9 cellular contexts compared by ENCODE assay signal in the genomic region with DNA sequence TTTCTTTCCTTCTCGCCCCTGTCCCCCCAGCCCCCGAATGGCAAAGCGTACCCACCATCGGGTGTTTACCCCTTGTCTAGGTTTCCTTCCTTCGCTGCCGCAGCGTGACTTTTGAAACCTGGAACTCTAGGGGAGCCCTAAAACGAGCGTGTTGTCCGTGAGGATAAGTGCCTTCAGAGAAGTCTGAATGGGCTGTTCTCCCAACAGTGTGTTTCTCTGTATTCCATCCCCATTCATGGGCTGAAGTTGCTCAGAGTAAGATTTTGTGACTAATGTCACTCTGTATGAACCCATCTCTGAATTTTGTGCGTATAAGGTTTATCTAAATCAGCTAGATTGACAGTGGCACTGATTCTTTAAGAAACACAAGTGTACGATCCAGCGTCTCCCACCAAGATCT. TPM values are rescaled to one million over a fixed set of nuclear protein-coding genes. Genes with fewer than 3 reads are reported as not detected.
DNase-seq lines count a peak whose midpoint lies in the region; ATAC-seq, FAIRE-seq and TF ChIP-seq lines count a peak whose summit lies in the region.
"Had no signal": no experiment of that assay in that cellular context is flagged by ENCODE, and none has a peak within 500 bp of the region (broad histone marks: within the 10 kb centered on the region; RNA-seq: fewer than 3 reads in every experiment).

No MANE protein-coding gene starts in this region.

- POLR2A ChIA-PET in A549 (lab: Yijun Ruan, JAX), result no interaction called here

- CTCF ChIA-PET in A549 (lab: Yijun Ruan, JAX), result interaction anchor here (0.6 to 1.7 kb wide), 3 partner anchors 40 to 1621 kb away, joined by 3 to 4 read pairs (median 3); no protein-coding TSS in a partner anchor

- TF ChIP-seq CTCF in A549 (IDR thresholded peaks at IDR 0.05) (no peak), colonic mucosa (IDR thresholded peaks at IDR 0.05) (no peak)

- H3K4me1 ChIP-seq in A549 (no peaks in the 10 kb centered on the region), colonic mucosa (no peaks in the 10 kb centered on the region), muscle layer of colon (ENCODE audit: insufficient read depth, low read length) (no peaks in the 10 kb centered on the region)

- no peak for TF ChIP-seq EP300 in A549 (IDR thresholded peaks at IDR 0.05)

- no peak for FAIRE-seq in A549 (lab: Jason Lieb, UNC)

- peak overlapping the region; percentile 80 for H3K4me3 ChIP-seq in A549
- peak overlapping the region; percentile 66 for H3K4me3 ChIP-seq in colonic mucosa
- peak overlapping the region; percentile 60 to 77 for H3K4me3 ChIP-seq in muscle layer of colon (ENCODE audit: low read depth in 1 of 2, low read length in 2 of 2)

- no peak for TF ChIP-seq POLR2A in A549 (IDR thresholded peaks at IDR 0.05; ENCODE audit: low read length)

- TF ChIP-seq RAD21 in A549 (conservative IDR thresholded peaks at IDR 0.05 in 1 of 2, IDR thresholded peaks at IDR 0.05 in 1 of 2), result no peak

- peak overlapping the region; percentile 39 to 70 for H3K9ac ChIP-seq in colonic mucosa (ENCODE audit: low read depth in 2 of 2, low read length in 2 of 2)
- H3K9ac ChIP-seq in muscle layer of colon (ENCODE audit: low read length), result peak overlapping the region; percentile 14

- H3K4me2 ChIP-seq in A549, result peak overlapping the region; percentile 88

- DNase-seq in A549 (ENCODE audit: low read depth in 1 of 2, low spot score in 1 of 2), result peak in 1 of 2 experiments; percentile 15
- peak; percentile 9 to 19 for DNase-seq in Kasumi-1 (lab: John Stamatoyannopoulos, UW)
- peak; percentile 36 for DNase-seq in colonic mucosa
- DNase-seq in occipital lobe (lab: John Stamatoyannopoulos, UW), result no peak
- DNase-seq: IMR-90 had no signal

- H3K9me3 ChIP-seq in A549 (peaks cover 25% of the 10 kb centered on the region), colonic mucosa (no peaks in the 10 kb centered on the region), muscle layer of colon (ENCODE audit: low read length) (no peaks in the 10 kb centered on the region)

- 30% methylated on average over 13 of the region's 13 CpGs for WGBS in A549 (ENCODE audit: missing lambda C conversion rate)

- H3K27me3 ChIP-seq in colonic mucosa (no peaks in the 10 kb centered on the region), muscle layer of colon (ENCODE audit: control insufficient read depth in 1 of 2, insufficient read depth in 2 of 2, low read length in 2 of 2) (no peaks in the 10 kb centered on the region)

- ATAC-seq in A549 (peak; percentile 3 to 25; a peak in 3 of 6 replicates), HG02678 (IDR thresholded peaks at IDR 0.05; ENCODE audit: unreplicated experiment) (no peak), HG02623 (IDR thresholded peaks at IDR 0.05; ENCODE audit: unreplicated experiment) (no peak), GM19328 (IDR thresholded peaks at IDR 0.05; ENCODE audit: unreplicated experiment) (no peak)

- intact Hi-C loops in colonic mucosa (cut with DNase I), result no loop called here

- H3K36me3 ChIP-seq in colonic mucosa (no peaks in the 10 kb centered on the region), muscle layer of colon (ENCODE audit: insufficient read depth, low read length) (no peaks in the 10 kb centered on the region)

- H3K27ac ChIP-seq in A549 (peak overlapping the region; percentile 57 to 80; a peak in 4 of 6 replicates), colonic mucosa (no peak overlapping the region), muscle layer of colon (ENCODE audit: low read depth, low read length) (peak overlapping the region; percentile 32)

TF ChIP-seq in A549, 52 proteins besides CTCF, POLR2A, EP300 and RAD21:
- TF ChIP-seq ZNF302 (CRISPR knock-in tag; IDR thresholded peaks at IDR 0.05), result no peak
- no peak for TF ChIP-seq EHMT2 (IDR thresholded peaks at IDR 0.05; ENCODE audit: low read depth)
- TF ChIP-seq HOXB5 (CRISPR knock-in tag; IDR thresholded peaks at IDR 0.05), result no peak
- TF ChIP-seq JUN (IDR thresholded peaks at IDR 0.05), result no peak
- no peak for TF ChIP-seq TP53 (CRISPR knock-in tag; IDR thresholded peaks at IDR 0.05)
- TF ChIP-seq KDM5A (IDR thresholded peaks at IDR 0.05), result no peak
TF ChIP-seq in A549: peak in this region for 0.

RNA-seq across cellular contexts. Expression of a gene that starts 0.9 kb away (rescaled TPM):
- polyA plus RNA-seq in A549 (2011; rRNA removed) (0.65 and 0.96 TPM in 2 replicates), A549 (2017; fragmentation: RNase III; extraction: RNeasy Plus Mini Kit Qiagen cat#74134 plus additional on column Dnase treatment) (0.71 to 1.3 TPM (median 1.2 TPM) in 3 replicates)
- polyA plus RNA-seq in A549 (2012; cell fraction: cytosol; rRNA removed), result 0.43 and 0.53 TPM in 2 replicates
- polyA plus RNA-seq in A549 (2012; cell fraction: nucleus; rRNA removed), result 0.36 and 1.7 TPM in 2 replicates
- polyA minus RNA-seq in A549 (2011; rRNA and poly(A)+ RNA removed), result 2.1 and 2.3 TPM in 2 replicates
- total RNA-seq in colonic mucosa (1 to 10 TPM; 3.2 to 3.3 TPM), occipital lobe (60.4 TPM)
- total RNA-seq: IMR-90 had no signal
- polyA plus RNA-seq: IMR-90 had no signal

RNA-seq across cellular contexts. Expression of a gene that starts 5.9 kb away (rescaled TPM):
- not detected in 2 replicates for polyA plus RNA-seq in A549 (2011; rRNA removed)
- not detected in 2 replicates for polyA plus RNA-seq in A549 (2012; cell fraction: cytosol; rRNA removed)
- not detected in 2 replicates for polyA plus RNA-seq in A549 (2012; cell fraction: nucleus; rRNA removed)
- polyA plus RNA-seq in A549 (2017; fragmentation: RNase III; extraction: RNeasy Plus Mini Kit Qiagen cat#74134 plus additional on column Dnase treatment), result not detected in 3 replicates
- not detected in 2 replicates for polyA minus RNA-seq in A549 (2011; rRNA and poly(A)+ RNA removed)
- not detected for total RNA-seq in colonic mucosa
- 0.62 TPM for total RNA-seq in occipital lobe
- total RNA-seq: IMR-90 had no signal
- polyA plus RNA-seq: IMR-90 had no signal

Comparison
In these comparisons a context has a peak if more than half of its experiments do, and no peak if none do; other contexts are left out.
1. ATAC-seq: peak in A549 (2 of 2); none in HG02678 (single experiment), HG02623 (single experiment) and GM19328 (single experiment).
2. RNA of a gene that starts 0.9 kb away (total RNA-seq): 60.4 TPM in occipital lobe (single experiment); 3.2 to 3.3 TPM in colonic mucosa; every median in the first group is over 10 times any median in the second.
3. Peak in every context shown above with its lines, with median percentiles within 50 percentile points of each other: H3K4me3 ChIP-seq.